17 cellular contexts compared by ENCODE assay signal in genomic region chr3:63705092-63705645, GRCh38. TPM values are rescaled to one million over a fixed set of nuclear protein-coding genes. Genes with fewer than 3 reads are reported as not detected.
DNase-seq lines count a peak whose midpoint lies in the region.
"Had no signal": no experiment of that assay in that cellular context is flagged by ENCODE, and none has a peak within 500 bp of the region (broad histone marks: within the 10 kb centered on the region; RNA-seq: fewer than 3 reads in every experiment).

No MANE protein-coding gene starts in this region.

- no peaks in the 10 kb centered on the region for H3K9me3 ChIP-seq in GM23248 (ENCODE audit: low read depth)
- H3K9me3 ChIP-seq in adipocyte (ENCODE audit: control insufficient read depth, low read length), result no peaks in the 10 kb centered on the region

- peaks cover 31% of the 10 kb centered on the region for H3F3A ChIP-seq in GM23248 (ENCODE audit: insufficient read depth)

- H4K20me1 ChIP-seq in GM23248 (ENCODE audit: insufficient read depth), result no peaks in the 10 kb centered on the region

- no peaks in the 10 kb centered on the region for H3K79me2 ChIP-seq in GM23248 (ENCODE audit: insufficient read depth)

- in situ Hi-C loops in GM23248 (cut with MboI), result no loop called here

- H2AFZ ChIP-seq in GM23248, result no peak overlapping the region

- 86 to 88% methylated on average over 4 of the region's 4 CpGs for WGBS in GM23248 (ENCODE audit: low coverage in 1 of 2, low lambda C conversion rate in 2 of 2, missing lambda C conversion rate in 2 of 2), 2 experiments

- no peaks in the 10 kb centered on the region for H3K27me3 ChIP-seq in GM23248 (replicated peaks; ENCODE audit: insufficient read depth)
- H3K27me3 ChIP-seq in adipocyte (replicated peaks; ENCODE audit: control insufficient read depth, insufficient read depth, low read length), result no peaks in the 10 kb centered on the region

- H3K27ac ChIP-seq in GM23248, result no peak overlapping the region
- H3K27ac ChIP-seq: C4-2B had no signal

- H3K4me1 ChIP-seq in GM23248 (ENCODE audit: insufficient read depth), result peaks cover 35% of the 10 kb centered on the region
- H3K4me1 ChIP-seq in adipocyte (ENCODE audit: control insufficient read depth, insufficient read depth, low read length), result peaks cover 48% of the 10 kb centered on the region

- H3K9ac ChIP-seq in GM23248, result no peak overlapping the region
- H3K9ac ChIP-seq in adipocyte (ENCODE audit: low read length), result no peak overlapping the region

- no peak overlapping the region for H3K4me3 ChIP-seq in GM23248
- H3K4me3 ChIP-seq in adipocyte (ENCODE audit: low read length), result no peak overlapping the region

- H3K36me3 ChIP-seq in GM23248 (ENCODE audit: low read depth) (no peaks in the 10 kb centered on the region), adipocyte (ENCODE audit: control insufficient read depth, insufficient read depth, low read length, severe bottlenecking) (no peaks in the 10 kb centered on the region)

- DNase-seq in GM23248 (peak; percentile 39), adipocyte (ENCODE audit: low read depth) (peak; percentile 29), kidney glomerular epithelial cell (lab: John Stamatoyannopoulos, UW) (peak; percentile 12), HuH-7 (ENCODE audit: low spot score) (no peak), LoVo (ENCODE audit: low spot score) (no peak), activated gamma-delta T cell treated with Interleukin-2 at 50 U/mL for 16 hours (no peak)
- DNase-seq: CD4-positive, alpha-beta memory T cell; DMS153; DMS79; GDM1; GOT3; H7 had no signal

- no peaks in the 10 kb centered on the region for H3K9me2 ChIP-seq in GM23248 (ENCODE audit: insufficient read depth)

- peak overlapping the region; percentile 6 for H3K4me2 ChIP-seq in GM23248 (ENCODE audit: unreplicated experiment)

RNA-seq across cellular contexts. Expression of gene SNTN, which starts 52.7 kb away (rescaled TPM):
- not detected in 2 replicates for total RNA-seq in GM23248 (2014; rRNA removed; shearing (Covaris generic))
- polyA plus RNA-seq in GM23248 (2016; fragmentation: Nextera tagmentation; extraction: Ambion mirVana), result not detected in 2 replicates
- total RNA-seq: A172; CD4-positive, alpha-beta memory T cell; Daoy; H7; HepG2 had no signal
- polyA plus RNA-seq: BJ; CD4-positive, alpha-beta memory T cell; HepG2 had no signal

Comparison
In these comparisons a context has a peak if more than half of its experiments do, and no peak if none do; other contexts are left out.
1. DNase-seq: peak in GM23248 (single experiment), adipocyte (single experiment) and kidney glomerular epithelial cell (single experiment); none in HuH-7 (single experiment), LoVo (single experiment) and activated gamma-delta T cell treated with Interleukin-2 at 50 U/mL for 16 hours (single experiment).